9 cellular contexts compared by ENCODE assay signal in genomic region chr4:105145059-105145912, GRCh38. TPM values are rescaled to one million over a fixed set of nuclear protein-coding genes. Genes with fewer than 3 reads are reported as not detected.
A peak's percentile ranks its signal among the peaks of the same experiment; 100 is the strongest.
DNase-seq lines count a peak whose midpoint lies in the region; ATAC-seq, FAIRE-seq and TF ChIP-seq lines count a peak whose summit lies in the region.
"Had no signal": no experiment of that assay in that cellular context is flagged by ENCODE, and none has a peak within 500 bp of the region (broad histone marks: within the 10 kb centered on the region; RNA-seq: fewer than 3 reads in every experiment).

No MANE protein-coding gene starts in this region.

- no peaks in the 10 kb centered on the region for H3K9me3 ChIP-seq in kidney (ENCODE audit: control insufficient read depth in 1 of 2, low read length in 2 of 2)
- no peaks in the 10 kb centered on the region for H3K9me3 ChIP-seq in body of pancreas

- peak in 1 of 3 donors; percentile 44 for TF ChIP-seq POLR2A in body of pancreas (IDR thresholded peaks at IDR 0.05)

- H3K4me3 Mint-ChIP-seq in activated naive CD8-positive, alpha-beta T cell treated with anti-CD3 and anti-CD28 coated beads for 36 hours: peak overlapping the region; percentile 86

- no peaks in the 10 kb centered on the region for H3K27me3 Mint-ChIP-seq in activated naive CD8-positive, alpha-beta T cell treated with anti-CD3 and anti-CD28 coated beads for 36 hours

- no peaks in the 10 kb centered on the region for H3K36me3 ChIP-seq in kidney (ENCODE audit: control insufficient read depth in 1 of 2, insufficient read depth in 2 of 2, low read length in 2 of 2)
- no peaks in the 10 kb centered on the region for H3K36me3 ChIP-seq in body of pancreas (replicated peaks in 1 of 2; ENCODE audit: insufficient read depth in 1 of 2, low read depth in 2 of 2)

- H3K4me3 ChIP-seq in kidney (ENCODE audit: low read length in 2 of 2) (peak overlapping the region; percentile 71 to 99), body of pancreas (peak overlapping the region in 1 of 2 donors; percentile 77)

- peak overlapping the region; percentile 92 to 93 for H3K27ac ChIP-seq in kidney (ENCODE audit: low read depth in 2 of 2, low read length in 2 of 2)
- peak overlapping the region; percentile 87 for H3K27ac ChIP-seq in substantia nigra (ENCODE audit: low read depth, low read length, poor library complexity, severe bottlenecking)
- H3K27ac ChIP-seq in body of pancreas: peak overlapping the region in 2 of 4 donors; percentile 84 to 90

- peaks cover 32% of the 10 kb centered on the region for H3K4me1 Mint-ChIP-seq in activated naive CD8-positive, alpha-beta T cell treated with anti-CD3 and anti-CD28 coated beads for 36 hours

- ATAC-seq in body of pancreas: no peak

- H3K9me3 Mint-ChIP-seq in activated naive CD8-positive, alpha-beta T cell treated with anti-CD3 and anti-CD28 coated beads for 36 hours: no peaks in the 10 kb centered on the region

- intact Hi-C loops in kidney (cut with DNase I): no loop called here
- intact Hi-C loops in body of pancreas (cut with DNase I): no loop called here

- peak; percentile 1 for DNase-seq in NCI-H2171 treated with DMSO at 0.1 percent for 48 hours (lab: John Stamatoyannopoulos, UW)
- no peak for DNase-seq in NCI-H2171 (lab: John Stamatoyannopoulos, UW)
- peak; percentile 11 for DNase-seq in HT1080 (ENCODE audit: low read depth)
- no peak for DNase-seq in activated naive CD8-positive, alpha-beta T cell treated with anti-CD3 and anti-CD28 coated beads for 36 hours
- no peak for DNase-seq in kidney
- DNase-seq in substantia nigra (lab: John Stamatoyannopoulos, UW): peak in 1 of 49 donors; percentile 23
- DNase-seq in body of pancreas: no peak
- no peak for DNase-seq in stimulated activated CD4-positive, alpha-beta T cell treated with anti-CD3 and anti-CD28 coated beads, Interleukin-4, amount 100 ng/mL, for 4 hours

- peaks cover 8% of the 10 kb centered on the region for H3K36me3 Mint-ChIP-seq in activated naive CD8-positive, alpha-beta T cell treated with anti-CD3 and anti-CD28 coated beads for 36 hours

- H3K27me3 ChIP-seq in body of pancreas: no peaks in the 10 kb centered on the region

- peak overlapping the region; percentile 97 for H3K27ac Mint-ChIP-seq in activated naive CD8-positive, alpha-beta T cell treated with anti-CD3 and anti-CD28 coated beads for 36 hours

- 48 to 57% methylated on average over 21 of the region's 21 CpGs for WGBS in body of pancreas, 2 donors

- peak; percentile 25 for FAIRE-seq in kidney (lab: Jason Lieb, UNC)
- FAIRE-seq: A204.1 had no signal

- H3K9ac ChIP-seq in kidney (ENCODE audit: low read length in 2 of 2): peak overlapping the region; percentile 30 to 46

- TF ChIP-seq CTCF in kidney (IDR thresholded peaks at IDR 0.05; ENCODE audit: borderline replicate concordance, extremely low read depth, insufficient read depth): no peak
- no peak for TF ChIP-seq CTCF in body of pancreas (IDR thresholded peaks at IDR 0.05)

- H3K4me1 ChIP-seq in kidney (ENCODE audit: control insufficient read depth in 1 of 2, insufficient read depth in 1 of 2, low read depth in 1 of 2, low read length in 2 of 2) (peaks cover 0 to 8% of the 10 kb centered on the region in 2 donors), body of pancreas (peaks cover 22% of the 10 kb centered on the region)

RNA-seq across cellular contexts. Expression of gene TET2, which starts 1.4 kb away (rescaled TPM):
- 4.8 and 6.9 TPM in 2 replicates for total RNA-seq in HT1080 (2014; rRNA removed; shearing (Covaris generic))
- 2.6 and 3.5 TPM in 2 replicates for polyA plus RNA-seq in HT1080 (2015; cell fraction: cytosol; rRNA removed)
- 9.9 TPM in 2 replicates for polyA plus RNA-seq in HT1080 (2015; cell fraction: nucleus; rRNA removed)
- 10 to 100 TPM; 20.7 to 22.6 TPM for total RNA-seq in activated naive CD8-positive, alpha-beta T cell treated with anti-CD3 and anti-CD28 coated beads for 36 hours
- total RNA-seq in kidney (31.5 TPM), body of pancreas (10 to 100 TPM; 11.2 to 17.5 TPM)
- 1.8 TPM for polyA plus RNA-seq in kidney (ENCODE audit: insufficient read depth, low read depth, low replicate concordance)

Comparison
In these comparisons a context has a peak if more than half of its experiments do, and no peak if none do; other contexts are left out.
1. DNase-seq: peak in NCI-H2171 treated with DMSO at 0.1 percent for 48 hours (single experiment) and HT1080 (single experiment); none in NCI-H2171 (single experiment), activated naive CD8-positive, alpha-beta T cell treated with anti-CD3 and anti-CD28 coated beads for 36 hours (single experiment), kidney (single experiment), body of pancreas (0 of 4) and stimulated activated CD4-positive, alpha-beta T cell treated with anti-CD3 and anti-CD28 coated beads, Interleukin-4, amount 100 ng/mL, for 4 hours (0 of 2).